In the genomic region with DNA sequence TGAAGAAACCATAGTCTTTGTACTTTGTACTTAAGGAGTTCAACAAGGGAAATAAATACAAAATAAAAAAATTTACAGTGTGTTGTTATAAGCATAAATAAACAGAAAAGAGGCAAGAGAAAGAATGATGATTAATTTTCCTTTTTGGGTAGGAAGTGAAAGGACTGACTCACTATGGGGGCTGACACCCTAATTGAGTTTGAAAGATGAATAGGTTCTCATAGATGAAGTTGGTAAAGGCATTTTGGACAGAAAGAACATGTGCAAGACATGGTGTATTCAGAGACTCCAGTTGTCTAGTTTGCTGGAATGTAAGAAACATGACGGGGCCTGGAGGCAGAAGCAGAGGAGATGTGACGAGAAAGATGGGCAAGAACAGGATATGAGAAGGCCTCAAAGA, we compare ENCODE assay signal across 1 cellular context.
TF ChIP-seq lines count a peak whose summit lies in the region.

No MANE protein-coding gene starts in this region.

TF ChIP-seq in IMR-90, 13 proteins besides CTCF, POLR2A, EP300 and RAD21:
- TF ChIP-seq MAFK (IDR thresholded peaks at IDR 0.05; ENCODE audit: low read depth, low read length), result no peak
- TF ChIP-seq BHLHE40 (IDR thresholded peaks at IDR 0.05; ENCODE audit: low read depth, low read length), result no peak
- no peak for TF ChIP-seq CEBPB (IDR thresholded peaks at IDR 0.05; ENCODE audit: low read depth, low read length)
- no peak for TF ChIP-seq CHD1 (IDR thresholded peaks at IDR 0.05; ENCODE audit: low read depth, low read length)
- no peak for TF ChIP-seq MAZ (IDR thresholded peaks at IDR 0.05; ENCODE audit: borderline replicate concordance, low read depth, low read length)
- no peak for TF ChIP-seq SMC3 (IDR thresholded peaks at IDR 0.05; ENCODE audit: low read depth, low read length)
- no peak for TF ChIP-seq NFE2L2 (IDR thresholded peaks at IDR 0.05; ENCODE audit: low read depth, low read length)
- TF ChIP-seq RCOR1 (IDR thresholded peaks at IDR 0.05; ENCODE audit: insufficient replicate concordance, low read length), result no peak
- no peak for TF ChIP-seq ELK1 (IDR thresholded peaks at IDR 0.05; ENCODE audit: borderline replicate concordance, low read depth, low read length)
